In genomic region chr15:68335655-68336054, GRCh38 we compare ENCODE assay signal across 24 cellular contexts. TPM values are rescaled to one million over a fixed set of nuclear protein-coding genes. Genes with fewer than 3 reads are reported as not detected.
A peak's percentile ranks its signal among the peaks of the same experiment; 100 is the strongest.
DNase-seq lines count a peak whose midpoint lies in the region; ATAC-seq, FAIRE-seq and TF ChIP-seq lines count a peak whose summit lies in the region.
"Had no signal": no experiment of that assay in that cellular context is flagged by ENCODE, and none has a peak within 500 bp of the region (broad histone marks: within the 10 kb centered on the region; RNA-seq: fewer than 3 reads in every experiment).

No MANE protein-coding gene starts in this region.

- intact Hi-C loops in Right ventricle myocardium superior (cut with DNase I), result no loop called here
- intact Hi-C loops in activated CD8-positive, alpha-beta T cell treated with anti-CD3 and anti-CD28 coated beads for 36 hours (cut with micrococcal nuclease), result no loop called here

- DNase-seq in A549 (ENCODE audit: low read depth in 1 of 2, low spot score in 1 of 2) (no peak), MG63 (peak; percentile 23), Right ventricle myocardium superior (peak; percentile 59), osteoblast (ENCODE audit: insufficient read length, low spot score, missing footprints) (no peak), pons (ENCODE audit: low spot score) (no peak), GM19239 (ENCODE audit: insufficient read length, low spot score) (no peak)
- DNase-seq in activated CD8-positive, alpha-beta T cell treated with anti-CD3 and anti-CD28 coated beads for 36 hours, result no peak
- DNase-seq in activated CD4-positive, alpha-beta T cell treated with anti-CD3 and anti-CD28 coated beads, Interleukin-2, amount 10 ng/mL, durations not matched to agents 7 days and 5 days, result no peak
- DNase-seq: activated CD4-positive, alpha-beta memory T cell treated with anti-CD3 and anti-CD28 coated beads for 36 hours; BE2C; effector CD8-positive, alpha-beta T cell; NCI-H748 treated with DMSO at 0.1 percent for 48 hours; stimulated activated CD4-positive, alpha-beta T cell treated with anti-CD3 and anti-CD28 coated beads, Interleukin-2, amount 100 ng/mL, for 24 hours; upper lobe of left lung had no signal

- H3K4me3 Mint-ChIP-seq in activated CD8-positive, alpha-beta T cell treated with anti-CD3 and anti-CD28 coated beads for 36 hours, result no peak overlapping the region
- H3K4me3 Mint-ChIP-seq in activated CD4-positive, alpha-beta T cell treated with anti-CD3 and anti-CD28 coated beads, Interleukin-2, amount 10 ng/mL, durations not matched to agents 7 days and 5 days, result no peak overlapping the region
- H3K4me3 Mint-ChIP-seq: activated CD4-positive, alpha-beta memory T cell treated with anti-CD3 and anti-CD28 coated beads for 36 hours; activated naive CD4-positive, alpha-beta T cell treated with anti-CD3 and anti-CD28 coated beads, Interleukin-2, amount 50 U/mL, for 24 hours; neural crest cell had no signal

- H3K79me2 ChIP-seq in osteoblast (ENCODE audit: insufficient read depth, low read length), result no peaks in the 10 kb centered on the region

- H3K27me3 ChIP-seq in MG63, result no peaks in the 10 kb centered on the region
- H3K27me3 ChIP-seq in osteoblast (ENCODE audit: insufficient read depth, low read length), result no peaks in the 10 kb centered on the region
- H3K27me3 ChIP-seq: BE2C, upper lobe of left lung had no signal

- no peaks in the 10 kb centered on the region for H3K36me3 Mint-ChIP-seq in activated CD8-positive, alpha-beta T cell treated with anti-CD3 and anti-CD28 coated beads for 36 hours (ENCODE audit: low read depth)
- no peaks in the 10 kb centered on the region for H3K36me3 Mint-ChIP-seq in activated CD4-positive, alpha-beta T cell treated with anti-CD3 and anti-CD28 coated beads, Interleukin-2, amount 10 ng/mL, durations not matched to agents 7 days and 5 days (ENCODE audit: low read depth)
- H3K36me3 Mint-ChIP-seq: activated CD4-positive, alpha-beta memory T cell treated with anti-CD3 and anti-CD28 coated beads for 36 hours; activated naive CD4-positive, alpha-beta T cell treated with anti-CD3 and anti-CD28 coated beads, Interleukin-2, amount 50 U/mL, for 24 hours had no signal

- H4K20me1 ChIP-seq in osteoblast (ENCODE audit: insufficient read depth, low read length), result peaks cover 2% of the 10 kb centered on the region

- TF ChIP-seq EP300 in A549 (IDR thresholded peaks at IDR 0.05), result no peak

- ATAC-seq in A549 (no peak), Right ventricle myocardium superior (ENCODE audit: poor library complexity) (peak; percentile 82)
- ATAC-seq in activated CD8-positive, alpha-beta T cell treated with anti-CD3 and anti-CD28 coated beads for 36 hours, result no peak
- ATAC-seq: activated CD4-positive, CD25-positive, alpha-beta regulatory T cell treated with anti-CD3 and anti-CD28 coated beads, Interleukin-2, amount 50 U/mL, for 24 hours had no signal

- H3K27ac ChIP-seq in A549 (peak overlapping the region; percentile 35 to 66; a peak in 4 of 6 replicates), osteoblast (ENCODE audit: low read depth, low read length) (peak overlapping the region; percentile 85)
- H3K27ac ChIP-seq: epithelial cell of prostate had no signal

- peaks cover 53% of the 10 kb centered on the region for H3K36me3 ChIP-seq in MG63
- H3K36me3 ChIP-seq in osteoblast (ENCODE audit: insufficient read depth, low read length), result peaks cover 81% of the 10 kb centered on the region
- H3K36me3 ChIP-seq: BE2C, upper lobe of left lung had no signal

- no peak for TF ChIP-seq POLR2A in A549 (IDR thresholded peaks at IDR 0.05; ENCODE audit: low read length)

- no peaks in the 10 kb centered on the region for H3K4me1 Mint-ChIP-seq in activated CD8-positive, alpha-beta T cell treated with anti-CD3 and anti-CD28 coated beads for 36 hours (ENCODE audit: low read depth)
- H3K4me1 Mint-ChIP-seq in activated CD4-positive, alpha-beta T cell treated with anti-CD3 and anti-CD28 coated beads, Interleukin-2, amount 10 ng/mL, durations not matched to agents 7 days and 5 days, result peaks cover 8% of the 10 kb centered on the region
- H3K4me1 Mint-ChIP-seq: activated naive CD4-positive, alpha-beta T cell treated with anti-CD3 and anti-CD28 coated beads, Interleukin-2, amount 50 U/mL, for 24 hours had no signal

- CTCF ChIA-PET in A549 (lab: Yijun Ruan, JAX), result interaction anchor here (0.6 to 4.2 kb wide), 7 partner anchors 10 to 315 kb away, joined by 3 to 35 read pairs (median 3); no protein-coding TSS in a partner anchor
- CTCF ChIA-PET in activated CD8-positive, alpha-beta T cell treated with anti-CD3 and anti-CD28 coated beads for 36 hours (lab: Charles Lee), result no interaction called here
- CTCF ChIA-PET in activated CD4-positive, alpha-beta T cell treated with anti-CD3 and anti-CD28 coated beads, Interleukin-2, amount 10 ng/mL, durations not matched to agents 7 days and 5 days (lab: Charles Lee), result no interaction called here

- peak overlapping the region; percentile 0; the same call in 1 of the 3 replicates for H3K4me2 ChIP-seq in A549
- H3K4me2 ChIP-seq in osteoblast (ENCODE audit: insufficient read depth, low read length), result no peak overlapping the region

- H3K9me3 ChIP-seq in A549 (no peaks in the 10 kb centered on the region), MG63 (no peaks in the 10 kb centered on the region), osteoblast (ENCODE audit: low read depth, low read length) (no peaks in the 10 kb centered on the region)
- H3K9me3 ChIP-seq: BE2C, upper lobe of left lung had no signal

- TF ChIP-seq CTCF in A549 (IDR thresholded peaks at IDR 0.05) (no peak), osteoblast (IDR thresholded peaks at IDR 0.05; ENCODE audit: extremely low read depth, low read depth, low read length) (no peak)
- no peak for TF ChIP-seq CTCF in activated CD8-positive, alpha-beta T cell treated with anti-CD3 and anti-CD28 coated beads for 36 hours (IDR thresholded peaks at IDR 0.05)

- peaks cover 2% of the 10 kb centered on the region for H3K27me3 Mint-ChIP-seq in activated CD8-positive, alpha-beta T cell treated with anti-CD3 and anti-CD28 coated beads for 36 hours
- H3K27me3 Mint-ChIP-seq in activated CD4-positive, alpha-beta T cell treated with anti-CD3 and anti-CD28 coated beads, Interleukin-2, amount 10 ng/mL, durations not matched to agents 7 days and 5 days, result peaks cover 13% of the 10 kb centered on the region
- H3K27me3 Mint-ChIP-seq: activated CD4-positive, alpha-beta memory T cell treated with anti-CD3 and anti-CD28 coated beads for 36 hours had no signal

- no peak overlapping the region for H2AFZ ChIP-seq in osteoblast (ENCODE audit: low read length)

- H3K27ac Mint-ChIP-seq in activated CD8-positive, alpha-beta T cell treated with anti-CD3 and anti-CD28 coated beads for 36 hours, result no peak overlapping the region
- no peak overlapping the region for H3K27ac Mint-ChIP-seq in activated CD4-positive, alpha-beta T cell treated with anti-CD3 and anti-CD28 coated beads, Interleukin-2, amount 10 ng/mL, durations not matched to agents 7 days and 5 days
- H3K27ac Mint-ChIP-seq: activated CD4-positive, alpha-beta memory T cell treated with anti-CD3 and anti-CD28 coated beads for 36 hours; activated naive CD4-positive, alpha-beta T cell treated with anti-CD3 and anti-CD28 coated beads, Interleukin-2, amount 50 U/mL, for 24 hours; activated T-helper 2 cell treated with anti-CD3 and anti-CD28 coated beads, Interferon-gamma antibody, Interleukin-2, Interleukin-4, amounts not matched to agents 10 μg/mL and 5 μg/mL and 100 μg/mL, durations not matched to agents 14 hours and 24 hours and 36 hours; progenitor cell of endocrine pancreas had no signal

- no peaks in the 10 kb centered on the region for H3K9me3 Mint-ChIP-seq in activated CD8-positive, alpha-beta T cell treated with anti-CD3 and anti-CD28 coated beads for 36 hours
- H3K9me3 Mint-ChIP-seq in activated CD4-positive, alpha-beta T cell treated with anti-CD3 and anti-CD28 coated beads, Interleukin-2, amount 10 ng/mL, durations not matched to agents 7 days and 5 days, result no peaks in the 10 kb centered on the region
- H3K9me3 Mint-ChIP-seq: activated CD4-positive, alpha-beta memory T cell treated with anti-CD3 and anti-CD28 coated beads for 36 hours; activated naive CD4-positive, alpha-beta T cell treated with anti-CD3 and anti-CD28 coated beads, Interleukin-2, amount 50 U/mL, for 24 hours; activated T-helper 2 cell treated with anti-CD3 and anti-CD28 coated beads, Interferon-gamma antibody, Interleukin-2, Interleukin-4, amounts not matched to agents 10 μg/mL and 5 μg/mL and 100 μg/mL, durations not matched to agents 14 hours and 24 hours and 36 hours; neural crest cell had no signal

- H3K4me3 ChIP-seq in A549 (no peak overlapping the region), MG63 (no peak overlapping the region), osteoblast (ENCODE audit: insufficient read depth, low read length) (no peak overlapping the region)
- H3K4me3 ChIP-seq: skin epidermis, upper lobe of left lung had no signal

- 78% methylated on average over 1 of the region's 14 CpGs for WGBS in A549 (ENCODE audit: missing lambda C conversion rate)

- no peak for TF ChIP-seq RAD21 in A549 (conservative IDR thresholded peaks at IDR 0.05 in 1 of 2, IDR thresholded peaks at IDR 0.05 in 1 of 2)

- FAIRE-seq in A549 (lab: Jason Lieb, UNC), result no peak
- no peak for FAIRE-seq in GM19239 (lab: Jason Lieb, UNC)
- FAIRE-seq: G401.6, RCC 7860, TTC549 had no signal

- POLR2A ChIA-PET in A549 (lab: Yijun Ruan, JAX), result no interaction called here
- POLR2A ChIA-PET in activated CD8-positive, alpha-beta T cell treated with anti-CD3 and anti-CD28 coated beads for 36 hours (lab: Charles Lee), result no interaction called here
- POLR2A ChIA-PET in activated CD4-positive, alpha-beta T cell treated with anti-CD3 and anti-CD28 coated beads, Interleukin-2, amount 10 ng/mL, durations not matched to agents 7 days and 5 days (lab: Charles Lee), result no interaction called here

- peaks cover 32% of the 10 kb centered on the region for H3K4me1 ChIP-seq in A549
- peaks cover 40% of the 10 kb centered on the region for H3K4me1 ChIP-seq in osteoblast (ENCODE audit: insufficient read depth, low read length)
- H3K4me1 ChIP-seq: BE2C had no signal

TF ChIP-seq in A549, 52 proteins besides CTCF, POLR2A, EP300 and RAD21 (continues in another document):
- TF ChIP-seq HEYL (CRISPR knock-in tag; IDR thresholded peaks at IDR 0.05) (no peak), EHF (CRISPR knock-in tag; IDR thresholded peaks at IDR 0.05) (no peak), KDM1A (IDR thresholded peaks at IDR 0.05; ENCODE audit: low read depth) (no peak)

RNA-seq across cellular contexts. Expression of gene FEM1B, which starts 58.1 kb away (rescaled TPM):
- polyA plus RNA-seq in A549 (2011; rRNA removed), result 59.1 and 103 TPM in 2 replicates
- 13.8 and 19.7 TPM in 2 replicates for polyA plus RNA-seq in A549 (2012; cell fraction: cytosol; rRNA removed)
- polyA plus RNA-seq in A549 (2012; cell fraction: nucleus; rRNA removed), result 6.6 and 7.9 TPM in 2 replicates
- polyA plus RNA-seq in A549 (2017; fragmentation: RNase III; extraction: RNeasy Plus Mini Kit Qiagen cat#74134 plus additional on column Dnase treatment), result 18.4 to 19.7 TPM (median 19.5 TPM) in 3 replicates
- 242 and 289 TPM in 2 replicates for polyA minus RNA-seq in A549 (2011; rRNA and poly(A)+ RNA removed)
- total RNA-seq in MG63 (2014; rRNA removed; shearing (Covaris generic); ENCODE audit: low replicate concordance), result 35.2 and 41.3 TPM in 2 replicates
- 40.8 TPM for total RNA-seq in Right ventricle myocardium superior
- total RNA-seq in osteoblast, result 35.5 and 41.5 TPM in 2 replicates
- 10 to 100 TPM; 37.1 to 44.4 TPM for total RNA-seq in activated CD8-positive, alpha-beta T cell treated with anti-CD3 and anti-CD28 coated beads for 36 hours
- total RNA-seq in activated CD4-positive, alpha-beta T cell treated with anti-CD3 and anti-CD28 coated beads, Interleukin-2, amount 10 ng/mL, durations not matched to agents 7 days and 5 days, result 10 to 100 TPM; 51.7 to 66.3 TPM

Comparison
In these comparisons a context has a peak if more than half of its experiments do, and no peak if none do; other contexts are left out.
1. DNase-seq: peak in MG63 (single experiment) and Right ventricle myocardium superior (single experiment); none in A549 (0 of 2), osteoblast (single experiment), activated CD8-positive, alpha-beta T cell treated with anti-CD3 and anti-CD28 coated beads for 36 hours (single experiment), activated CD4-positive, alpha-beta T cell treated with anti-CD3 and anti-CD28 coated beads, Interleukin-2, amount 10 ng/mL, durations not matched to agents 7 days and 5 days (single experiment), pons (single experiment) and GM19239 (single experiment).